Comparison of ENCODE assay signal across 8 cellular contexts in genomic region chr19:47243776-47244547, GRCh38. TPM values are rescaled to one million over a fixed set of nuclear protein-coding genes. Genes with fewer than 3 reads are reported as not detected.
DNase-seq lines count a peak whose midpoint lies in the region; ATAC-seq, FAIRE-seq and TF ChIP-seq lines count a peak whose summit lies in the region.

No MANE protein-coding gene starts in this region.

- ATAC-seq in left ventricle myocardium superior (peak; percentile 92), psoas muscle (peak; percentile 92 to 95 (median 94))

- peak overlapping the region; percentile 65 for H3K27ac ChIP-seq in HEK293 (ENCODE audit: extremely low read depth, low read depth, low read length)
- peak overlapping the region in 3 of 5 donors; percentile 42 to 73 (median 68) for H3K27ac ChIP-seq in adrenal gland
- peak overlapping the region; percentile 50 for H3K27ac ChIP-seq in psoas muscle

- POLR2A ChIA-PET in HEK293 (lab: Yijun Ruan, JAX): interaction anchor here (0.5 to 3.3 kb wide), 25 partner anchors 9 to 1461 kb away, joined by 3 to 112 read pairs (median 5); partner anchors contain the start of genes CCDC9, DMPK, INAFM1 and SAE1

- H3K36me3 ChIP-seq in HEK293 (ENCODE audit: control insufficient read depth in 2 of 2, insufficient read depth in 1 of 2, low read length in 2 of 2) (no peaks in the 10 kb centered on the region), adrenal gland (replicated peaks in 1 of 2) (no peaks in the 10 kb centered on the region), psoas muscle (ENCODE audit: insufficient read depth in 1 of 2, low read depth in 1 of 2) (no peaks in the 10 kb centered on the region)

- intact Hi-C loops in adrenal gland (cut with DNase I): loop anchor here in 1 of 2 donors (2.0 kb wide), 1 partner anchor 31 kb away; no protein-coding TSS in a partner anchor
- intact Hi-C loops in left ventricle myocardium superior (cut with micrococcal nuclease): no loop called here
- intact Hi-C loops in psoas muscle (cut with DNase I): loop anchor here in 1 of 2 donors (1.0 to 10.0 kb wide), 3 partner anchors 12 to 229 kb away; partner anchors contain the start of gene NPAS1

- DNase-seq in GM04504 (ENCODE audit: low read depth) (peak; percentile 96), NCI-H128 (lab: John Stamatoyannopoulos, UW; ENCODE audit: unreplicated experiment) (peak; percentile 62), T follicular helper cell (ENCODE audit: low read depth) (peak; percentile 77), adrenal gland (peak; percentile 91 to 96 (median 93)), left ventricle myocardium superior (peak; percentile 95), psoas muscle (peak; percentile 91 to 96), urothelium cell line (ENCODE audit: low spot score) (peak; percentile 90)

- FAIRE-seq in urothelium cell line (lab: Jason Lieb, UNC): no peak

- H3K4me3 ChIP-seq in HEK293 (ENCODE audit: low read depth, low read length): peak overlapping the region; percentile 19
- H3K4me3 ChIP-seq in adrenal gland: peak overlapping the region in 1 of 4 donors; percentile 28
- peak overlapping the region; percentile 52 for H3K4me3 ChIP-seq in psoas muscle

- TF ChIP-seq POLR2A in adrenal gland (IDR thresholded peaks at IDR 0.05): no peak

- WGBS in adrenal gland, 4 donors: 1 to 4% (median 2%) methylated on average over 16 to 46 of the region's 46 CpGs
- WGBS in psoas muscle, 3 donors: 1 to 2% (median 2%) methylated on average over 46 of the region's 46 CpGs

- H3K27me3 ChIP-seq in adrenal gland (peaks cover 8% of the 10 kb centered on the region), psoas muscle (ENCODE audit: insufficient read depth in 3 of 3, low read length in 2 of 3) (peaks cover 0 to 30% (median 10%) of the 10 kb centered on the region in 3 donors)

- no peaks in the 10 kb centered on the region for H3K9me3 ChIP-seq in HEK293 (ENCODE audit: control insufficient read depth, insufficient read depth, low read depth, low read length)
- no peaks in the 10 kb centered on the region for H3K9me3 ChIP-seq in adrenal gland (replicated peaks in 1 of 3)
- H3K9me3 ChIP-seq in psoas muscle: no peaks in the 10 kb centered on the region

- CTCF ChIA-PET in HEK293 (lab: Yijun Ruan, JAX): interaction anchor here (0.6 to 6.8 kb wide), 48 partner anchors 9 to 622 kb away, joined by 3 to 316 read pairs (median 4); partner anchors contain the start of genes CCDC9, INAFM1, SAE1 and ZC3H4

- H3K4me1 ChIP-seq in HEK293 (ENCODE audit: control insufficient read depth, insufficient read depth, low read length) (peaks cover 7% of the 10 kb centered on the region), adrenal gland (replicated peaks in 1 of 2) (peaks cover 10 to 38% of the 10 kb centered on the region in 2 donors), psoas muscle (peaks cover 20% of the 10 kb centered on the region)

- peak; percentile 99 for TF ChIP-seq CTCF in HEK293 (tag by site-specific recombination; IDR thresholded peaks at IDR 0.05)
- peak; percentile 97 to 99 (median 98) for TF ChIP-seq CTCF in adrenal gland (IDR thresholded peaks at IDR 0.05)
- peak; percentile 99 for TF ChIP-seq CTCF in psoas muscle (IDR thresholded peaks at IDR 0.05)

TF ChIP-seq in HEK293, 187 proteins besides CTCF, POLR2A, EP300 and RAD21 (continues in another document):
- peak; percentile 74 for TF ChIP-seq SP2 (tag by site-specific recombination; IDR thresholded peaks at IDR 0.05)
- TF ChIP-seq ZNF513 (tag by site-specific recombination; IDR thresholded peaks at IDR 0.05): peak; percentile 64
- 0 out of 2 replicates have a peak, but pooled peaks have one; percentile 50 for TF ChIP-seq ZFP41 (tag by site-specific recombination; IDR thresholded peaks at IDR 0.05; ENCODE audit: borderline replicate concordance)
- TF ChIP-seq EGR2 (tag by site-specific recombination; IDR thresholded peaks at IDR 0.05; ENCODE audit: low read depth): peak; percentile 82
- no peak for TF ChIP-seq YY1 (tag by site-specific recombination; IDR thresholded peaks at IDR 0.05)
- no peak for TF ChIP-seq SALL2 (tag by site-specific recombination; IDR thresholded peaks at IDR 0.05; ENCODE audit: borderline replicate concordance)
- TF ChIP-seq ZFP37 (tag by site-specific recombination; IDR thresholded peaks at IDR 0.05): peak; percentile 94
- no peak; the same call in 1 of the 2 replicates for TF ChIP-seq ZNF202 (tag by site-specific recombination; IDR thresholded peaks at IDR 0.05; ENCODE audit: borderline replicate concordance)
- peak; percentile 54; the same call in 1 of the 2 replicates for TF ChIP-seq YY2 (tag by site-specific recombination; IDR thresholded peaks at IDR 0.05)
- peak; percentile 94 for TF ChIP-seq ZNF239 (tag by site-specific recombination; IDR thresholded peaks at IDR 0.05)
- TF ChIP-seq, protein P1, sequence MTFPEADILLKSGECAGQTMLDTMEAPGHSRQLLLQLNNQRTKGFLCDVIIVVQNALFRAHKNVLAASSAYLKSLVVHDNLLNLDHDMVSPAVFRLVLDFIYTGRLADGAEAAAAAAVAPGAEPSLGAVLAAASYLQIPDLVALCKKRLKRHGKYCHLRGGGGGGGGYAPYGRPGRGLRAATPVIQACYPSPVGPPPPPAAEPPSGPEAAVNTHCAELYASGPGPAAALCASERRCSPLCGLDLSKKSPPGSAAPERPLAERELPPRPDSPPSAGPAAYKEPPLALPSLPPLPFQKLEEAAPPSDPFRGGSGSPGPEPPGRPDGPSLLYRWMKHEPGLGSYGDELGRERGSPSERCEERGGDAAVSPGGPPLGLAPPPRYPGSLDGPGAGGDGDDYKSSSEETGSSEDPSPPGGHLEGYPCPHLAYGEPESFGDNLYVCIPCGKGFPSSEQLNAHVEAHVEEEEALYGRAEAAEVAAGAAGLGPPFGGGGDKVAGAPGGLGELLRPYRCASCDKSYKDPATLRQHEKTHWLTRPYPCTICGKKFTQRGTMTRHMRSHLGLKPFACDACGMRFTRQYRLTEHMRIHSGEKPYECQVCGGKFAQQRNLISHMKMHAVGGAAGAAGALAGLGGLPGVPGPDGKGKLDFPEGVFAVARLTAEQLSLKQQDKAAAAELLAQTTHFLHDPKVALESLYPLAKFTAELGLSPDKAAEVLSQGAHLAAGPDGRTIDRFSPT (tag by site-specific recombination; IDR thresholded peaks at IDR 0.05): peak; percentile 86; the same call in 1 of the 2 replicates
- TF ChIP-seq, protein P2, sequence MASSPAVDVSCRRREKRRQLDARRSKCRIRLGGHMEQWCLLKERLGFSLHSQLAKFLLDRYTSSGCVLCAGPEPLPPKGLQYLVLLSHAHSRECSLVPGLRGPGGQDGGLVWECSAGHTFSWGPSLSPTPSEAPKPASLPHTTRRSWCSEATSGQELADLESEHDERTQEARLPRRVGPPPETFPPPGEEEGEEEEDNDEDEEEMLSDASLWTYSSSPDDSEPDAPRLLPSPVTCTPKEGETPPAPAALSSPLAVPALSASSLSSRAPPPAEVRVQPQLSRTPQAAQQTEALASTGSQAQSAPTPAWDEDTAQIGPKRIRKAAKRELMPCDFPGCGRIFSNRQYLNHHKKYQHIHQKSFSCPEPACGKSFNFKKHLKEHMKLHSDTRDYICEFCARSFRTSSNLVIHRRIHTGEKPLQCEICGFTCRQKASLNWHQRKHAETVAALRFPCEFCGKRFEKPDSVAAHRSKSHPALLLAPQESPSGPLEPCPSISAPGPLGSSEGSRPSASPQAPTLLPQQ (tag by site-specific recombination; IDR thresholded peaks at IDR 0.05): peak; percentile 92

RNA-seq across cellular contexts. Expression of gene CCDC9, which starts 12.4 kb away (rescaled TPM):
- total RNA-seq in adrenal gland: 10 to 100 TPM; 12.8 to 52.9 (median 32.5) TPM
- 10 to 100 TPM; 23.2 to 86.5 (median 31.8) TPM for polyA plus RNA-seq in adrenal gland
- 19.2 TPM for total RNA-seq in left ventricle myocardium superior
- 10 to 100 TPM; 16.9 to 28.2 (median 24.2) TPM for total RNA-seq in psoas muscle
- 10 to 100 TPM; 18.8 to 28.5 (median 24.0) TPM for polyA plus RNA-seq in psoas muscle

RNA-seq across cellular contexts. Expression of gene BBC3, which starts 13.0 kb away (rescaled TPM):
- total RNA-seq in adrenal gland (10 to 100 TPM in 4 of 8 donors, 1 to 10 TPM in 4; 1.7 to 17.9 (median 10.1) TPM), left ventricle myocardium superior (5.1 TPM), psoas muscle (10 to 100 TPM in 1 of 4 donors, 1 to 10 TPM in 3; 2.7 to 32.5 (median 4.7) TPM)
- polyA plus RNA-seq in adrenal gland (1 to 10 TPM in 2 of 3 donors, under 1 TPM in 1; 0.27 to 8.4 (median 4.4) TPM), psoas muscle (1 to 10 TPM; 2.7 to 6.6 (median 2.9) TPM)

RNA-seq across cellular contexts. Expression of gene INAFM1, which starts 30.7 kb away (rescaled TPM):
- 100 to 1,000 TPM in 1 of 8 donors, 10 to 100 TPM in 7; 18.1 to 183 (median 66.7) TPM for total RNA-seq in adrenal gland
- 100 to 1,000 TPM in 1 of 3 donors, 10 to 100 TPM in 1, 1 to 10 TPM in 1; 7.8 to 144 (median 62.0) TPM for polyA plus RNA-seq in adrenal gland
- 12.7 TPM for total RNA-seq in left ventricle myocardium superior
- total RNA-seq in psoas muscle: 10 to 100 TPM; 13.6 to 18.9 (median 15.8) TPM
- polyA plus RNA-seq in psoas muscle: 10 to 100 TPM in 1 of 3 donors, 1 to 10 TPM in 2; 3.6 to 21.2 (median 9.9) TPM
